15 cellular contexts compared by ENCODE assay signal in genomic region chr11:134517115-134517514, GRCh38.
"Had no signal": no experiment of that assay in that cellular context is flagged by ENCODE, and none has a peak within 500 bp of the region (broad histone marks: within the 10 kb centered on the region; RNA-seq: fewer than 3 reads in every experiment).

No MANE protein-coding gene starts in this region.

- H3K36me3 ChIP-seq: Peyer's patch, SJCRH30, WERI-Rb-1 had no signal

- H3K9me3 ChIP-seq: Peyer's patch, SJCRH30, SK-N-SH had no signal

- H3K27me3 ChIP-seq: Peyer's patch had no signal

- H3K4me3 ChIP-seq: Peyer's patch, SJCRH30 had no signal

- DNase-seq: activated CD4-positive, alpha-beta memory T cell treated with anti-CD3 and anti-CD28 coated beads, Interleukin-2, amount 10 ng/mL, durations not matched to agents 7 days and 5 days; activated CD4-positive, alpha-beta T cell treated with anti-CD3 and anti-CD28 coated beads for 36 hours; activated CD4-positive, alpha-beta T cell treated with anti-CD3 and anti-CD28 coated beads, Interleukin-2, amount 50 U/mL, for 1 hour; activated gamma-delta T cell treated with Interleukin-2 at 50 U/mL for 16 hours; activated naive CD8-positive, alpha-beta T cell treated with anti-CD3 and anti-CD28 coated beads for 36 hours; activated T-cell treated with anti-CD3 and anti-CD28 coated beads, Interleukin-2, amount 50 U/mL, for 72 hours; cerebellar nuclear complex; NCI-H2029 treated with DMSO at 0.1 percent for 48 hours; Right ventricle myocardium superior; SJCRH30; T-helper 1 cell had no signal

- H3K27ac ChIP-seq: Peyer's patch, RWPE1, SJCRH30, WERI-Rb-1 had no signal

- ATAC-seq: activated CD4-positive, alpha-beta T cell treated with anti-CD3 and anti-CD28 coated beads for 36 hours; activated T-cell treated with anti-CD3 and anti-CD28 coated beads, Interleukin-2, amount 50 U/mL, for 72 hours had no signal

- H3K4me1 ChIP-seq: SJCRH30 had no signal
